Comparison of ENCODE assay signal across 10 cellular contexts in genomic region chr6:101921829-101922450, GRCh38.
"Had no signal": no experiment of that assay in that cellular context is flagged by ENCODE, and none has a peak within 500 bp of the region (broad histone marks: within the 10 kb centered on the region; RNA-seq: fewer than 3 reads in every experiment).

No MANE protein-coding gene starts in this region.

- H3K9me3 Mint-ChIP-seq: GM23338, H9, HFFc6 had no signal

- H3K4me1 Mint-ChIP-seq: H9 had no signal

- H2AFZ ChIP-seq: GM23338 had no signal

- H3K9ac ChIP-seq: KMS-11 had no signal

- H3K4me3 Mint-ChIP-seq: GM23338, H9, HFFc6 had no signal

- H3K4me3 ChIP-seq: GM23338 had no signal

- H3K27ac Mint-ChIP-seq: GM23338, H9, HFFc6 had no signal

- H3K4me2 ChIP-seq: GM23338, KMS-11 had no signal

- ATAC-seq: GM23338 had no signal

- DNase-seq: H9, HCEC 1CT, HFFc6, IMR-90, KBM-7 had no signal

- FAIRE-seq: H1, H54 had no signal

- H3K27ac ChIP-seq: HL-60, KMS-11 had no signal
